In genomic region chr10:102894491-102895213, GRCh38 we compare ENCODE assay signal across 25 cellular contexts. TPM values are rescaled to one million over a fixed set of nuclear protein-coding genes. Genes with fewer than 3 reads are reported as not detected.
DNase-seq lines count a peak whose midpoint lies in the region; ATAC-seq and TF ChIP-seq lines count a peak whose summit lies in the region.
"Had no signal": no experiment of that assay in that cellular context is flagged by ENCODE, and none has a peak within 500 bp of the region (broad histone marks: within the 10 kb centered on the region; RNA-seq: fewer than 3 reads in every experiment).

No MANE protein-coding gene starts in this region.

- no peak overlapping the region for H3K56ac ChIP-seq in H9 (ENCODE audit: insufficient read length, low read depth, low read length)

- H3K36me3 Mint-ChIP-seq in CD4-positive, CD25-positive, alpha-beta regulatory T cell = peaks cover 3% of the 10 kb centered on the region
- peaks cover 7 to 24% (median 21%) of the 10 kb centered on the region in 3 experiments for H3K36me3 Mint-ChIP-seq in H9 (ENCODE audit: insufficient read depth in 1 of 3, low read depth in 3 of 3)
- H3K36me3 Mint-ChIP-seq in WTC11 = peaks cover 11% of the 10 kb centered on the region
- H3K36me3 Mint-ChIP-seq in activated T-helper 17 cell treated with anti-CD3 and anti-CD28 coated beads, Interleukin-2, amount 50 U/mL, for 72 hours (ENCODE audit: low read depth) = peaks cover 15% of the 10 kb centered on the region
- H3K36me3 Mint-ChIP-seq: CD14-positive monocyte had no signal

- TF ChIP-seq CTCF in H9 (conservative IDR thresholded peaks at IDR 0.05) (no peak), WTC11 (IDR thresholded peaks at IDR 0.05) (no peak), parathyroid adenoma (IDR thresholded peaks at IDR 0.05) (no peak)

- H3K4me1 ChIP-seq in CD4-positive, CD25-positive, alpha-beta regulatory T cell (ENCODE audit: control insufficient read depth, insufficient read depth, low read length, poor library complexity, severe bottlenecking) = no peaks in the 10 kb centered on the region
- H3K4me1 ChIP-seq in H9 (ENCODE audit: insufficient read depth, low read length) (no peaks in the 10 kb centered on the region), parathyroid adenoma (peaks cover 5% of the 10 kb centered on the region)
- H3K4me1 ChIP-seq: A549; BE2C; BLaER1 treated with 17β-estradiol and CSF1 and Interleukin-3, amounts not matched to agents 10 nM and 100 nM had no signal

- H3T11ph ChIP-seq in H9 (ENCODE audit: low read length) = no peak overlapping the region

- H2BK20ac ChIP-seq in H9 (ENCODE audit: low read depth, low read length, poor library complexity, severe bottlenecking) = no peak overlapping the region

- H3K14ac ChIP-seq in H9 (ENCODE audit: insufficient read depth, low read length) = no peak overlapping the region

- H2AK5ac ChIP-seq in H9 (ENCODE audit: insufficient read length, low read length) = no peak overlapping the region

- no peak overlapping the region for H4K91ac ChIP-seq in H9 (ENCODE audit: insufficient read length, low read depth, low read length)

- no peak overlapping the region for H3K4ac ChIP-seq in H9 (ENCODE audit: low read depth, low read length)

- H3K18ac ChIP-seq in H9 (ENCODE audit: insufficient read length, low read depth, low read length) = no peak overlapping the region

- DNase-seq in CD4-positive, CD25-positive, alpha-beta regulatory T cell = no peak
- DNase-seq in H9 (no peak), WTC11 (ENCODE audit: low spot score) (no peak)
- DNase-seq: 8988T; ACHN; AML-193; BE2C; Calu3; CD4-positive, alpha-beta memory T cell; COR-L47; DMS53; DMS79 treated with DMSO at 0.1 percent for 48 hours; GF-D8; GM23248; HCEC 1CT had no signal

- no peaks in the 10 kb centered on the region for H3K27me3 ChIP-seq in CD4-positive, CD25-positive, alpha-beta regulatory T cell (ENCODE audit: control insufficient read depth, insufficient read depth, low read length)
- H3K27me3 ChIP-seq in H9 (ENCODE audit: insufficient read depth, low read length) (no peaks in the 10 kb centered on the region), parathyroid adenoma (ENCODE audit: control insufficient read depth, insufficient read depth, low read length) (no peaks in the 10 kb centered on the region)
- H3K27me3 ChIP-seq: BE2C; BLaER1 treated with 17β-estradiol and CSF1 and Interleukin-3, amounts not matched to agents 10 nM and 100 nM had no signal

- H3K79me1 ChIP-seq in H9 (ENCODE audit: insufficient read depth, low read depth, low read length, poor library complexity, severe bottlenecking) = no peaks in the 10 kb centered on the region

- H4K5ac ChIP-seq in H9 (ENCODE audit: insufficient read length, low read depth, low read length) = no peak overlapping the region

- POLR2A ChIA-PET in WTC11 (lab: Charles Lee) = no interaction called here

- no peak for ATAC-seq in CD4-positive, CD25-positive, alpha-beta regulatory T cell (ENCODE audit: low read depth in 2 of 2)
- ATAC-seq in WTC11 (no peak), HG03520 (IDR thresholded peaks at IDR 0.05; ENCODE audit: unreplicated experiment) (no peak), GM21526 (IDR thresholded peaks at IDR 0.05; ENCODE audit: low FRiP score, unreplicated experiment) (no peak)
- no peak for ATAC-seq in activated T-helper 17 cell treated with anti-CD3 and anti-CD28 coated beads, Interleukin-2, amount 50 U/mL, for 72 hours (replicated peaks)
- ATAC-seq: A549 had no signal

- no peak overlapping the region for H4K8ac ChIP-seq in H9 (replicated peaks; ENCODE audit: insufficient read length, low read depth, low read length)

- H3K9me3 ChIP-seq in CD4-positive, CD25-positive, alpha-beta regulatory T cell (ENCODE audit: control insufficient read depth in 2 of 2, low read length in 2 of 2) = no peaks in the 10 kb centered on the region
- H3K9me3 ChIP-seq in H9 (ENCODE audit: control insufficient read depth, low read depth, low read length) = no peaks in the 10 kb centered on the region
- no peaks in the 10 kb centered on the region for H3K9me3 ChIP-seq in parathyroid adenoma (ENCODE audit: control insufficient read depth, low read length)
- H3K9me3 ChIP-seq: A549; BE2C; BLaER1 treated with 17β-estradiol and CSF1 and Interleukin-3, amounts not matched to agents 10 nM and 100 nM had no signal

- no peaks in the 10 kb centered on the region for H4K20me1 ChIP-seq in H9 (ENCODE audit: control insufficient read depth, insufficient read depth, insufficient read length)
- H4K20me1 ChIP-seq: BLaER1 treated with 17β-estradiol and CSF1 and Interleukin-3, amounts not matched to agents 10 nM and 100 nM had no signal

- no peak overlapping the region for H3K23ac ChIP-seq in H9 (ENCODE audit: insufficient read length, low read depth, low read length)

- H2BK5ac ChIP-seq in H9 (ENCODE audit: insufficient read length, low read length) = no peak overlapping the region

- H3K23me2 ChIP-seq in H9 (ENCODE audit: insufficient read length, low read depth, low read length, poor library complexity, severe bottlenecking) = no peaks in the 10 kb centered on the region

- H3K9ac ChIP-seq in H9 (ENCODE audit: extremely low read depth, insufficient read length, low read length) (no peak overlapping the region), parathyroid adenoma (no peak overlapping the region)
- H3K9ac ChIP-seq: BLaER1 treated with 17β-estradiol and CSF1 and Interleukin-3, amounts not matched to agents 10 nM and 100 nM; GM23248 had no signal

- no peaks in the 10 kb centered on the region for H3K4me1 Mint-ChIP-seq in CD4-positive, CD25-positive, alpha-beta regulatory T cell
- peaks cover 6 to 8% of the 10 kb centered on the region in 2 experiments for H3K4me1 Mint-ChIP-seq in H9
- H3K4me1 Mint-ChIP-seq in WTC11 = peaks cover 11% of the 10 kb centered on the region
- no peaks in the 10 kb centered on the region for H3K4me1 Mint-ChIP-seq in activated T-helper 17 cell treated with anti-CD3 and anti-CD28 coated beads, Interleukin-2, amount 50 U/mL, for 72 hours
- H3K4me1 Mint-ChIP-seq: CD14-positive monocyte; CD4-positive, alpha-beta memory T cell had no signal

- H2AFZ ChIP-seq in H9 (ENCODE audit: low read length) (no peak overlapping the region), parathyroid adenoma (no peak overlapping the region)
- H2AFZ ChIP-seq: GM23248 had no signal

- H2BK15ac ChIP-seq in H9 (ENCODE audit: low read depth, low read length) = no peak overlapping the region

- no peak overlapping the region for H2BK12ac ChIP-seq in H9 (ENCODE audit: insufficient read length, low read depth, low read length)

- peak overlapping the region in 2 of 3 donors; percentile 18 to 76 for H3K27ac Mint-ChIP-seq in CD4-positive, CD25-positive, alpha-beta regulatory T cell
- H3K27ac Mint-ChIP-seq in H9 (peak overlapping the region in 2 of 3 experiments; percentile 70 to 89; a peak in 4 of 7 replicates), WTC11 (peak overlapping the region; percentile 91; the same call in 1 of the 2 replicates)
- no peak overlapping the region for H3K27ac Mint-ChIP-seq in activated T-helper 17 cell treated with anti-CD3 and anti-CD28 coated beads, Interleukin-2, amount 50 U/mL, for 72 hours
- H3K27ac Mint-ChIP-seq: CD4-positive, alpha-beta memory T cell had no signal

- no peaks in the 10 kb centered on the region for H3K27me3 Mint-ChIP-seq in CD4-positive, CD25-positive, alpha-beta regulatory T cell
- H3K27me3 Mint-ChIP-seq in H9 (ENCODE audit: low read depth) = no peaks in the 10 kb centered on the region
- no peaks in the 10 kb centered on the region for H3K27me3 Mint-ChIP-seq in WTC11 (ENCODE audit: low read depth)
- H3K27me3 Mint-ChIP-seq in activated T-helper 17 cell treated with anti-CD3 and anti-CD28 coated beads, Interleukin-2, amount 50 U/mL, for 72 hours = no peaks in the 10 kb centered on the region
- H3K27me3 Mint-ChIP-seq: CD4-positive, alpha-beta memory T cell had no signal

- H3K4me3 Mint-ChIP-seq in CD4-positive, CD25-positive, alpha-beta regulatory T cell = no peak overlapping the region
- H3K4me3 Mint-ChIP-seq in H9 (no peak overlapping the region), WTC11 (no peak overlapping the region)
- H3K4me3 Mint-ChIP-seq in activated T-helper 17 cell treated with anti-CD3 and anti-CD28 coated beads, Interleukin-2, amount 50 U/mL, for 72 hours = no peak overlapping the region
- H3K4me3 Mint-ChIP-seq: CD14-positive monocyte; CD4-positive, alpha-beta memory T cell had no signal

- H3K4me2 ChIP-seq in H9 (ENCODE audit: insufficient read depth, insufficient read length, low read length) = no peak overlapping the region
- peak overlapping the region; percentile 28 for H3K4me2 ChIP-seq in parathyroid adenoma (ENCODE audit: low read length)
- H3K4me2 ChIP-seq: A549; BLaER1 treated with 17β-estradiol and CSF1 and Interleukin-3, amounts not matched to agents 10 nM and 100 nM had no signal

- H3K36me3 ChIP-seq in CD4-positive, CD25-positive, alpha-beta regulatory T cell (ENCODE audit: control insufficient read depth, insufficient read depth, low read length) = no peaks in the 10 kb centered on the region
- H3K36me3 ChIP-seq in parathyroid adenoma (ENCODE audit: control insufficient read depth, insufficient read depth, low read length) = no peaks in the 10 kb centered on the region
- H3K36me3 ChIP-seq: BE2C had no signal

- H3K4me3 ChIP-seq in CD4-positive, CD25-positive, alpha-beta regulatory T cell (ENCODE audit: low read depth, low read length) = no peak overlapping the region
- H3K4me3 ChIP-seq in parathyroid adenoma (ENCODE audit: low read depth, low read length) = no peak overlapping the region
- H3K4me3 ChIP-seq: A549; BLaER1 treated with 17β-estradiol and CSF1 and Interleukin-3, amounts not matched to agents 10 nM and 100 nM; GM23248 had no signal

- no CpG with 5 or more reads among the region's 3 CpGs for WGBS in H9 (ENCODE audit: extremely low coverage, insufficient read length, low lambda C conversion rate)

- H3K9me3 Mint-ChIP-seq in CD4-positive, CD25-positive, alpha-beta regulatory T cell = no peaks in the 10 kb centered on the region
- H3K9me3 Mint-ChIP-seq in H9 (peaks cover 1 to 7% of the 10 kb centered on the region in 2 experiments; a peak in 3 of 5 replicates), WTC11 (peaks cover 6% of the 10 kb centered on the region)
- H3K9me3 Mint-ChIP-seq in activated T-helper 17 cell treated with anti-CD3 and anti-CD28 coated beads, Interleukin-2, amount 50 U/mL, for 72 hours = no peaks in the 10 kb centered on the region
- H3K9me3 Mint-ChIP-seq: CD4-positive, alpha-beta memory T cell had no signal

- CTCF ChIA-PET in WTC11 (lab: Charles Lee) = no interaction called here

- H3K27ac ChIP-seq in CD4-positive, CD25-positive, alpha-beta regulatory T cell (ENCODE audit: insufficient read depth, low read length, poor library complexity, severe bottlenecking) = no peak overlapping the region
- H3K27ac ChIP-seq in H9 (ENCODE audit: insufficient read length, low read depth, low read length) (no peak overlapping the region), parathyroid adenoma (no peak overlapping the region)
- H3K27ac ChIP-seq: A549; BLaER1 treated with 17β-estradiol and CSF1 and Interleukin-3, amounts not matched to agents 10 nM and 100 nM; GM23248 had no signal

- H3K79me2 ChIP-seq in H9 (ENCODE audit: insufficient read depth, low read length) (no peaks in the 10 kb centered on the region), parathyroid adenoma (no peaks in the 10 kb centered on the region)

- no peak overlapping the region for H2BK120ac ChIP-seq in H9 (ENCODE audit: low read depth, low read length, poor library complexity, severe bottlenecking)

RNA-seq across cellular contexts. Expression of gene CNNM2, which starts 23.4 kb away (rescaled TPM):
- 13.3 TPM for total RNA-seq in CD4-positive, CD25-positive, alpha-beta regulatory T cell
- polyA plus RNA-seq in CD4-positive, CD25-positive, alpha-beta regulatory T cell = 1 to 10 TPM; 3.5 to 6.9 (median 6.0) TPM
- total RNA-seq in H9 (2021) (17.0 and 17.5 TPM in 2 replicates), WTC11 (2021) (23.5 to 28.0 TPM (median 27.0 TPM) in 3 replicates)
- 1 to 10 TPM; 6.6 to 7.4 TPM for total RNA-seq in activated T-helper 17 cell treated with anti-CD3 and anti-CD28 coated beads, Interleukin-2, amount 50 U/mL, for 72 hours

RNA-seq across cellular contexts. Expression of gene AS3MT, which starts 25.4 kb away (rescaled TPM):
- 0.37 TPM for total RNA-seq in CD4-positive, CD25-positive, alpha-beta regulatory T cell
- polyA plus RNA-seq in CD4-positive, CD25-positive, alpha-beta regulatory T cell = not detected
- total RNA-seq in H9 (2021) (16.4 and 16.5 TPM in 2 replicates), WTC11 (2021) (8.8 to 10.4 TPM (median 9.3 TPM) in 3 replicates)
- total RNA-seq in activated T-helper 17 cell treated with anti-CD3 and anti-CD28 coated beads, Interleukin-2, amount 50 U/mL, for 72 hours = 1 to 10 TPM in 1 of 2 donors, not detected in 1; 1.6 TPM
- total RNA-seq: H4 had no signal

RNA-seq across cellular contexts. Expression of gene BORCS7, which starts 40.6 kb away (rescaled TPM):
- 13.6 TPM for total RNA-seq in CD4-positive, CD25-positive, alpha-beta regulatory T cell
- 10 to 100 TPM; 23.8 to 47.9 (median 38.0) TPM for polyA plus RNA-seq in CD4-positive, CD25-positive, alpha-beta regulatory T cell
- 6.5 and 7.0 TPM in 2 replicates for total RNA-seq in H9 (2021)
- 2.8 to 3.9 TPM (median 3.3 TPM) in 3 replicates for total RNA-seq in WTC11 (2021)
- total RNA-seq in activated T-helper 17 cell treated with anti-CD3 and anti-CD28 coated beads, Interleukin-2, amount 50 U/mL, for 72 hours = 10 to 100 TPM; 10.2 to 11.5 TPM

RNA-seq across cellular contexts. Expression of gene CYP17A1, which starts 57.4 kb away (rescaled TPM):
- total RNA-seq in CD4-positive, CD25-positive, alpha-beta regulatory T cell = not detected
- not detected for polyA plus RNA-seq in CD4-positive, CD25-positive, alpha-beta regulatory T cell
- total RNA-seq in H9 (2021) = not detected in 2 replicates
- 2.1 to 4.2 TPM (median 3.0 TPM) in 3 replicates for total RNA-seq in WTC11 (2021)
- not detected for total RNA-seq in activated T-helper 17 cell treated with anti-CD3 and anti-CD28 coated beads, Interleukin-2, amount 50 U/mL, for 72 hours
- total RNA-seq: Calu3; CD4-positive, alpha-beta memory T cell; Daoy; G401; GM23248; H4 had no signal
- polyA plus RNA-seq: A549; CD14-positive monocyte; CD4-positive, alpha-beta memory T cell; GM23248 had no signal
